Comparison of ENCODE assay signal across 22 cellular contexts in genomic region chr9:137410891-137411249, GRCh38. TPM values are rescaled to one million over a fixed set of nuclear protein-coding genes. Genes with fewer than 3 reads are reported as not detected.
DNase-seq lines count a peak whose midpoint lies in the region; ATAC-seq, FAIRE-seq and TF ChIP-seq lines count a peak whose summit lies in the region.
"Had no signal": no experiment of that assay in that cellular context is flagged by ENCODE, and none has a peak within 500 bp of the region (broad histone marks: within the 10 kb centered on the region; RNA-seq: fewer than 3 reads in every experiment).

No MANE protein-coding gene starts in this region.

- peak overlapping the region in 9 of 12 donors; percentile 1 to 40 (median 31) for H3K4me3 ChIP-seq in heart left ventricle
- no peak overlapping the region for H3K4me3 ChIP-seq in astrocyte (ENCODE audit: insufficient read depth, low read depth, low read length)
- H3K4me3 ChIP-seq in lower lobe of right lung, result peak overlapping the region; percentile 14
- peak overlapping the region; percentile 53 for H3K4me3 ChIP-seq in thoracic aorta
- H3K4me3 ChIP-seq: ovary, smooth muscle cell had no signal

- intact Hi-C loops in heart left ventricle (cut with DNase I), result no loop called here
- intact Hi-C loops in Right ventricle myocardium inferior (cut with DNase I), result no loop called here
- intact Hi-C loops in lower lobe of right lung (cut with DNase I), result no loop called here

- TF ChIP-seq POLR2A in heart left ventricle (IDR thresholded peaks at IDR 0.05), result no peak

- no peaks in the 10 kb centered on the region for H3K36me3 Mint-ChIP-seq in astrocyte (ENCODE audit: low read depth, unreplicated experiment)

- no peak overlapping the region for H3K27ac Mint-ChIP-seq in astrocyte (ENCODE audit: unreplicated experiment)
- H3K27ac Mint-ChIP-seq: CD14-positive monocyte had no signal

- H3K27me3 Mint-ChIP-seq in astrocyte (ENCODE audit: low read depth, unreplicated experiment), result no peaks in the 10 kb centered on the region

- H3K9me3 Mint-ChIP-seq in astrocyte (ENCODE audit: unreplicated experiment), result no peaks in the 10 kb centered on the region

- peak overlapping the region; percentile 76 for H3K4me2 ChIP-seq in astrocyte (ENCODE audit: low read length)
- H3K4me2 ChIP-seq: smooth muscle cell had no signal

- no peaks in the 10 kb centered on the region for H3K79me2 ChIP-seq in astrocyte (ENCODE audit: insufficient read depth, low read length)

- H4K20me1 ChIP-seq in astrocyte (ENCODE audit: insufficient read depth, low read length), result peaks cover 17% of the 10 kb centered on the region

- H3K27ac ChIP-seq in heart left ventricle, result peak overlapping the region; percentile 16 to 87 (median 78)
- H3K27ac ChIP-seq in astrocyte (ENCODE audit: low read depth, low read length), result no peak overlapping the region
- H3K27ac ChIP-seq in lower lobe of right lung, result peak overlapping the region; percentile 64
- H3K27ac ChIP-seq in thoracic aorta, result peak overlapping the region in 1 of 2 donors; percentile 48
- H3K27ac ChIP-seq: ovary had no signal

- H3K36me3 ChIP-seq in heart left ventricle (no peaks in the 10 kb centered on the region), astrocyte (ENCODE audit: insufficient read depth, low read length) (no peaks in the 10 kb centered on the region), lower lobe of right lung (no peaks in the 10 kb centered on the region), thoracic aorta (no peaks in the 10 kb centered on the region)
- H3K36me3 ChIP-seq: adrenal gland, ovary had no signal

- H3K4me1 Mint-ChIP-seq in astrocyte (ENCODE audit: low read depth, unreplicated experiment), result peaks cover 12% of the 10 kb centered on the region

- H3K9me3 ChIP-seq in heart left ventricle, result no peaks in the 10 kb centered on the region
- H3K9me3 ChIP-seq in astrocyte (ENCODE audit: insufficient read depth, low read depth, low read length), result no peaks in the 10 kb centered on the region
- no peaks in the 10 kb centered on the region for H3K9me3 ChIP-seq in lower lobe of right lung
- no peaks in the 10 kb centered on the region for H3K9me3 ChIP-seq in thoracic aorta
- H3K9me3 ChIP-seq: adrenal gland, ovary, tibial nerve had no signal

- DNase-seq in heart left ventricle (peak in 1 of 5 donors; percentile 50), Right ventricle myocardium inferior (ENCODE audit: missing footprints) (no peak), astrocyte (ENCODE audit: low read depth) (no peak), lower lobe of right lung (no peak), thoracic aorta (ENCODE audit: low spot score) (no peak), NCI-H446 (lab: John Stamatoyannopoulos, UW) (no peak)
- DNase-seq: activated CD4-positive, CD25-positive, alpha-beta regulatory T cell treated with anti-CD3 and anti-CD28 coated beads, Interleukin-2, amount 50 U/mL, for 72 hours; activated effector memory CD4-positive, alpha-beta T cell treated with anti-CD3 and anti-CD28 coated beads, Interleukin-2, amount 50 U/mL, for 16 hours; adrenal gland; cerebellar nuclear complex; DMS153; effector memory CD4-positive, alpha-beta T cell; left colon; NCI-H1417; SIG-M5 had no signal

- H3K4me1 ChIP-seq in heart left ventricle (peaks cover 4 to 72% (median 38%) of the 10 kb centered on the region in 12 donors), astrocyte (ENCODE audit: insufficient read depth, low read length) (peaks cover 32% of the 10 kb centered on the region), lower lobe of right lung (peaks cover 39% of the 10 kb centered on the region), thoracic aorta (ENCODE audit: control insufficient read depth in 1 of 2, low read depth in 2 of 2) (peaks cover 30 to 45% of the 10 kb centered on the region in 2 donors)

- H3K27me3 ChIP-seq in heart left ventricle (peaks cover 0 to 15% (median 0%) of the 10 kb centered on the region in 9 donors), astrocyte (ENCODE audit: insufficient read depth, low read length) (no peaks in the 10 kb centered on the region), lower lobe of right lung (ENCODE audit: low read depth) (peaks cover 5% of the 10 kb centered on the region), thoracic aorta (replicated peaks; ENCODE audit: insufficient read depth) (no peaks in the 10 kb centered on the region)
- H3K27me3 ChIP-seq: adrenal gland, ovary had no signal

- ATAC-seq in heart left ventricle (no peak), Right ventricle myocardium inferior (no peak), lower lobe of right lung (no peak), thoracic aorta (ENCODE audit: insufficient number of reproducible peaks, low FRiP score, low read depth) (no peak), HG03439 (IDR thresholded peaks at IDR 0.05; ENCODE audit: unreplicated experiment) (no peak), GM21526 (IDR thresholded peaks at IDR 0.05; ENCODE audit: low FRiP score, unreplicated experiment) (no peak)
- ATAC-seq: left colon had no signal

- FAIRE-seq in astrocyte (lab: Jason Lieb, UNC), result no peak

- WGBS in heart left ventricle, 4 donors, result 67 to 100% (median 82%) methylated on average over 1 to 15 of the region's 15 CpGs

- no peak overlapping the region for H2AFZ ChIP-seq in astrocyte (ENCODE audit: low read depth, low read length)

- no peak for TF ChIP-seq CTCF in heart left ventricle (IDR thresholded peaks at IDR 0.05)
- TF ChIP-seq CTCF in astrocyte (IDR thresholded peaks at IDR 0.05; ENCODE audit: insufficient read depth, low read depth, low read length), result no peak
- TF ChIP-seq CTCF in lower lobe of right lung (IDR thresholded peaks at IDR 0.05), result no peak
- no peak for TF ChIP-seq CTCF in thoracic aorta (IDR thresholded peaks at IDR 0.05)

- H3K4me3 Mint-ChIP-seq in astrocyte (ENCODE audit: unreplicated experiment), result no peak overlapping the region

- no peak overlapping the region for H3K9ac ChIP-seq in astrocyte (ENCODE audit: low read length)

RNA-seq across cellular contexts. Expression of gene EXD3, which starts 12.1 kb away (rescaled TPM):
- 10 to 100 TPM in 2 of 9 donors, 1 to 10 TPM in 7; 4.1 to 12.9 (median 8.6) TPM for total RNA-seq in heart left ventricle
- 10 to 100 TPM in 1 of 2 donors, 1 to 10 TPM in 1; 5.6 to 15.2 TPM for polyA plus RNA-seq in heart left ventricle
- total RNA-seq in Right ventricle myocardium inferior, result 6.8 TPM
- 8.5 and 9.4 TPM in 2 replicates for total RNA-seq in astrocyte
- 25.2 TPM for total RNA-seq in lower lobe of right lung
- total RNA-seq in thoracic aorta, result 10 to 100 TPM; 22.7 to 29.4 TPM

RNA-seq across cellular contexts. Expression of gene NOXA1, which starts 12.3 kb away (rescaled TPM):
- total RNA-seq in heart left ventricle (1 to 10 TPM in 8 of 9 donors, under 1 TPM in 1; 0.81 to 5.5 (median 2.7) TPM), Right ventricle myocardium inferior (2.2 TPM), astrocyte (0.50 and 0.84 TPM in 2 replicates), lower lobe of right lung (6.9 TPM), thoracic aorta (1 to 10 TPM; 3.5 to 9.6 TPM)
- 1 to 10 TPM in 1 of 2 donors, under 1 TPM in 1; 0.44 to 4.1 TPM for polyA plus RNA-seq in heart left ventricle

RNA-seq across cellular contexts. Expression of gene ENTPD8, which starts 30.3 kb away (rescaled TPM):
- total RNA-seq in heart left ventricle (not detected), Right ventricle myocardium inferior (not detected), astrocyte (0.11 TPM in 1 of 2 replicates, not detected in the other), lower lobe of right lung (0.15 TPM), thoracic aorta (not detected)
- not detected for polyA plus RNA-seq in heart left ventricle
- total RNA-seq: LHCN-M2, smooth muscle cell, tibial nerve had no signal
- polyA plus RNA-seq: CD14-positive monocyte, smooth muscle cell had no signal

RNA-seq across cellular contexts. Expression of gene NSMF, which starts 48.3 kb away (rescaled TPM):
- total RNA-seq in heart left ventricle, result 10 to 100 TPM in 8 of 9 donors, 1 to 10 TPM in 1; 7.5 to 21.0 (median 12.6) TPM
- polyA plus RNA-seq in heart left ventricle, result 10 to 100 TPM; 17.3 to 22.1 TPM
- 11.5 TPM for total RNA-seq in Right ventricle myocardium inferior
- total RNA-seq in astrocyte, result 48.8 and 50.5 TPM in 2 replicates
- 20.7 TPM for total RNA-seq in lower lobe of right lung
- total RNA-seq in thoracic aorta, result 100 to 1,000 TPM; 168 to 251 TPM
